Comparison of ENCODE assay signal across 8 cellular contexts in genomic region chr12:111529424-111530368, GRCh38.
DNase-seq lines count a peak whose midpoint lies in the region; ATAC-seq, FAIRE-seq and TF ChIP-seq lines count a peak whose summit lies in the region.

No MANE protein-coding gene starts in this region.

- peak; percentile 47 for DNase-seq in Jurkat, Clone E6-1 (ENCODE audit: low read depth, low spot score)
- DNase-seq in SHP77 (lab: John Stamatoyannopoulos, UW) (peak; percentile 4 to 46), glomerular endothelial cell (ENCODE audit: extremely low read depth, low read depth, low spot score) (peak; percentile 18), posterior cingulate gyrus (peak in 6 of 10 donors; percentile 32 to 90 (median 50)), urothelium cell line (ENCODE audit: low spot score) (peak; percentile 75)
- peak; percentile 34 for DNase-seq in activated T-helper 9 cell treated with anti-CD3 and anti-CD28 coated beads, Interleukin-2, amount 50 U/mL, for 16 hours (ENCODE audit: low read depth)

- H3K79me2 ChIP-seq in DOHH2 (ENCODE audit: control insufficient read depth, low read length), result no peaks in the 10 kb centered on the region

- FAIRE-seq in urothelium cell line (lab: Jason Lieb, UNC), result no peak

- peak; percentile 76 for TF ChIP-seq CTCF in DOHH2 (IDR thresholded peaks at IDR 0.05; ENCODE audit: low read depth, low read length, poor library complexity, severe bottlenecking)

- H3K4me3 ChIP-seq in DOHH2 (ENCODE audit: low read length), result no peak overlapping the region
- H3K4me3 ChIP-seq in Jurkat, Clone E6-1 (ENCODE audit: low read length), result no peak overlapping the region

- H4K20me1 ChIP-seq in DOHH2 (ENCODE audit: control insufficient read depth, insufficient read depth, low read depth, low read length), result no peaks in the 10 kb centered on the region

- H3K27me3 ChIP-seq in DOHH2 (ENCODE audit: control insufficient read depth, low read length), result no peaks in the 10 kb centered on the region

- intact Hi-C loops in posterior cingulate gyrus (cut with DNase I), result loop anchor here (1.0 kb wide), 1 partner anchor 132 kb away; no protein-coding TSS in a partner anchor

- no peak overlapping the region for H3K4me2 ChIP-seq in DOHH2 (ENCODE audit: low read length)

- H3K36me3 ChIP-seq in DOHH2 (ENCODE audit: control insufficient read depth, low read length), result peaks cover 38% of the 10 kb centered on the region

- H3F3A ChIP-seq in DOHH2 (ENCODE audit: control insufficient read depth, insufficient read depth), result peaks cover 3% of the 10 kb centered on the region; the same call in 1 of the 2 replicates

- H3K9me3 ChIP-seq in DOHH2 (ENCODE audit: control insufficient read depth, insufficient read depth, low read length), result no peaks in the 10 kb centered on the region

- no peaks in the 10 kb centered on the region for H3K9me2 ChIP-seq in DOHH2 (replicated peaks; ENCODE audit: control insufficient read depth, low read length)

- no peak for ATAC-seq in GM19463 (IDR thresholded peaks at IDR 0.05; ENCODE audit: unreplicated experiment)

- no peak overlapping the region for H3K27ac ChIP-seq in DOHH2 (ENCODE audit: low read depth, low read length)

- H3K4me1 ChIP-seq in DOHH2 (ENCODE audit: control insufficient read depth, low read length), result no peaks in the 10 kb centered on the region

Comparison
In these comparisons a context has a peak if more than half of its experiments do, and no peak if none do; other contexts are left out.
1. DNase-seq: peak in every context shown above with its lines; median percentile 75 in urothelium cell line; 50 in posterior cingulate gyrus; 47 in Jurkat, Clone E6-1; 34 in activated T-helper 9 cell treated with anti-CD3 and anti-CD28 coated beads, Interleukin-2, amount 50 U/mL, for 16 hours; 25 in SHP77; 18 in glomerular endothelial cell.